ENCODE assay signal across 1 cellular context in genomic region chr13:114124486-114124885, GRCh38.
TF ChIP-seq lines count a peak whose summit lies in the region.

No MANE protein-coding gene starts in this region.

TF ChIP-seq in WTC11, 78 proteins besides CTCF, POLR2A, EP300 and RAD21 (continued from another document):
- TF ChIP-seq ZSCAN18 (CRISPR knock-in tag; IDR thresholded peaks at IDR 0.05), result no peak
- TF ChIP-seq NFE2L1 (CRISPR knock-in tag; IDR thresholded peaks at IDR 0.05), result no peak
- no peak for TF ChIP-seq USF1 (CRISPR knock-in tag; IDR thresholded peaks at IDR 0.05)
- no peak for TF ChIP-seq JUN (CRISPR knock-in tag; IDR thresholded peaks at IDR 0.05)
- TF ChIP-seq ZNF138 (CRISPR knock-in tag; conservative IDR thresholded peaks at IDR 0.05), result no peak
- TF ChIP-seq HMGXB4 (CRISPR knock-in tag; IDR thresholded peaks at IDR 0.05), result no peak
